Comparison of ENCODE assay signal across 17 cellular contexts in genomic region chr6:139728879-139729278, GRCh38.
"Had no signal": no experiment of that assay in that cellular context is flagged by ENCODE, and none has a peak within 500 bp of the region (broad histone marks: within the 10 kb centered on the region; RNA-seq: fewer than 3 reads in every experiment).

No MANE protein-coding gene starts in this region.

- DNase-seq: activated CD4-positive, alpha-beta T cell treated with anti-CD3 and anti-CD28 coated beads for 48 hours; activated CD8-positive, alpha-beta T cell treated with anti-CD3 and anti-CD28 coated beads for 36 hours; activated gamma-delta T cell; activated T-cell treated with anti-CD3 and anti-CD28 coated beads, Interleukin-2, amount 50 U/mL, for 72 hours; amygdala; body of pancreas; effector CD4-positive, alpha-beta T cell; mammary epithelial cell; naive thymus-derived CD4-positive, alpha-beta T cell; stomach; T-helper 2 cell had no signal

- H3K4me3 ChIP-seq: body of pancreas, coronary artery, stomach, vagina had no signal

- H3K4me1 Mint-ChIP-seq: central memory CD8-positive, alpha-beta T cell; WTC11 had no signal

- H3K36me3 ChIP-seq: neutrophil, stomach, vagina had no signal

- H3K9me3 ChIP-seq: body of pancreas, neutrophil, stomach, vagina had no signal

- H3K27ac ChIP-seq: body of pancreas, neutrophil, stomach, vagina had no signal

- H3K4me1 ChIP-seq: body of pancreas, stomach had no signal

- H3K9me3 Mint-ChIP-seq: activated CD8-positive, alpha-beta T cell treated with anti-CD3 and anti-CD28 coated beads for 36 hours; central memory CD8-positive, alpha-beta T cell had no signal

- ATAC-seq: activated CD8-positive, alpha-beta T cell treated with anti-CD3 and anti-CD28 coated beads for 36 hours; activated T-cell treated with anti-CD3 and anti-CD28 coated beads, Interleukin-2, amount 50 U/mL, for 72 hours; body of pancreas; naive thymus-derived CD4-positive, alpha-beta T cell; WTC11 had no signal

- H3K36me3 Mint-ChIP-seq: activated naive CD8-positive, alpha-beta T cell; naive thymus-derived CD4-positive, alpha-beta T cell had no signal

- H3K4me3 Mint-ChIP-seq: activated CD8-positive, alpha-beta T cell treated with anti-CD3 and anti-CD28 coated beads for 36 hours; activated naive CD8-positive, alpha-beta T cell; activated T-cell treated with anti-CD3 and anti-CD28 coated beads, Interleukin-2, amount 50 U/mL, for 72 hours; central memory CD8-positive, alpha-beta T cell; naive thymus-derived CD4-positive, alpha-beta T cell; WTC11 had no signal

- H3K27ac Mint-ChIP-seq: activated CD8-positive, alpha-beta T cell treated with anti-CD3 and anti-CD28 coated beads for 36 hours; activated naive CD8-positive, alpha-beta T cell; activated T-cell treated with anti-CD3 and anti-CD28 coated beads, Interleukin-2, amount 50 U/mL, for 72 hours; naive thymus-derived CD4-positive, alpha-beta T cell; WTC11 had no signal

- H3K27me3 ChIP-seq: body of pancreas, neutrophil, stomach, vagina had no signal
